Comparison of ENCODE assay signal across 8 cellular contexts in the genomic region with DNA sequence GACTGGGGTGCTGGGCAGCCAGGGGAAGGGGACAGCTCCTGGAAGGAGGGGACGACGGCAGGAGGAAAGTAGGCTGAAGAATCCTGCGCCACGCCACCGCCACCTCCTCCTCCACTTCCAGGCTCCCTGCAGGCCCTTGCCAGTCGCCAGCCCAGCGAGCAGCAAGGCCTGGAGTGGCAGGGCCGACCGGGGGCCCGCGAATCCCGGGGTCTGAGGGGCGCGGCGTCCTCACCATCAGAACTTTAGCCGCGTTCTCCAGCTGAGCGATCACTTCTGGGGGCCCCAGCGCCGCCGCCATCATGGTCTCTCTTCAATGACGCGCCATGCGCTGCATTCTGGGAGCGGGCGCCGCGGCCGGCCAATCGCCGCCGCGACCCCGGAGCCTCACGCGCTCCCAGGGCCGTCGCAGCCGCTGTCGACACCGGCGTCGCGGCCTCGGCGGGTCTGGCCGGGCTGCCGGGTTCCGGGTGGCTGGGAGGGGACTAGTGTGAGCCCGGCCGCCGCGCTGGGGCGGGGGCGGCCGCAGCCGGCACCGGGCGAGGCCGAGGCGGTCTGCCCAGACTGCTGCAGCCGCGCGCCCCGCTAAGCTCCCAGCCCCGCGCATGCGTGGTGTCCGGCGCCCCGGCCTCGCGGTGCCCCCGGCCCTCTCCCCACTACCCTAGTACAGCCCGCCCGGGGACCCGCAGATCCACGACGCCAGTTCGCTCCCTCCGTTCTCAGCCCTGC. TPM values are rescaled to one million over a fixed set of nuclear protein-coding genes. Genes with fewer than 3 reads are reported as not detected.
A peak's percentile ranks its signal among the peaks of the same experiment; 100 is the strongest.
DNase-seq lines count a peak whose midpoint lies in the region; TF ChIP-seq lines count a peak whose summit lies in the region.

A gene (minus strand): TSS at position 309 of the 726 bp plus-strand sequence. CDS start 8 bp downstream, at position 301.

- peaks cover 3% of the 10 kb centered on the region for H3K36me3 Mint-ChIP-seq in type B pancreatic cell

- H3K36me3 ChIP-seq in H7 (replicated peaks; ENCODE audit: control insufficient read depth, insufficient read depth, low read length) (no peaks in the 10 kb centered on the region; the same call in 1 of the 2 replicates), MG63 (peaks cover 15% of the 10 kb centered on the region), cardiac muscle cell (no peaks in the 10 kb centered on the region)

- peak within 1 kb of the TSS; percentile 99 for H3K27ac Mint-ChIP-seq in type B pancreatic cell

- no peaks in the 10 kb centered on the region for H3K27me3 ChIP-seq in H7 (ENCODE audit: control insufficient read depth, insufficient read depth, low read length)
- no peaks in the 10 kb centered on the region for H3K27me3 ChIP-seq in MG63
- H3K27me3 ChIP-seq in cardiac muscle cell = no peaks in the 10 kb centered on the region

- H3K4me1 Mint-ChIP-seq in type B pancreatic cell (ENCODE audit: unreplicated experiment) = peaks cover 13% of the 10 kb centered on the region

- H3K27me3 Mint-ChIP-seq in type B pancreatic cell = no peaks in the 10 kb centered on the region

- peak within 1 kb of the TSS; percentile 98 for H3K27ac ChIP-seq in cardiac muscle cell

- H3K4me1 ChIP-seq in cardiac muscle cell (ENCODE audit: low read depth) = peaks cover 8% of the 10 kb centered on the region

- peak; percentile 54 for DNase-seq in GM04504 (ENCODE audit: low read depth)
- peak; percentile 95 for DNase-seq in H7
- DNase-seq in MG63 = peak; percentile 82
- peak; percentile 4 to 39 for DNase-seq in SW 1271 (lab: John Stamatoyannopoulos, UW)
- DNase-seq in activated naive CD8-positive, alpha-beta T cell treated with anti-CD3 and anti-CD28 coated beads, Interleukin-2, amount 50 U/mL, for 16 hours (ENCODE audit: low read depth, low spot score) = peak; percentile 62
- peak; percentile 86 to 93 for DNase-seq in cardiac muscle cell (ENCODE audit: low read depth in 1 of 2, low spot score in 1 of 2)
- peak; percentile 63 to 97 (median 79) for DNase-seq in posterior cingulate gyrus
- DNase-seq in type B pancreatic cell (ENCODE audit: extremely low spot score, unreplicated experiment) = peak; percentile 86

- H3K9me3 Mint-ChIP-seq in type B pancreatic cell = no peaks in the 10 kb centered on the region

- H3K4me3 ChIP-seq in H7 (ENCODE audit: insufficient read depth, low read depth, low read length) (peak within 1 kb of the TSS; percentile 93), MG63 (peak within 1 kb of the TSS; percentile 98), cardiac muscle cell (peak within 1 kb of the TSS; percentile 92)

- no peak for TF ChIP-seq CTCF in cardiac muscle cell (IDR thresholded peaks at IDR 0.05; ENCODE audit: low read depth, low read length)
- TF ChIP-seq CTCF in type B pancreatic cell (conservative IDR thresholded peaks at IDR 0.05) = no peak

- H3K9me3 ChIP-seq in MG63 (no peaks in the 10 kb centered on the region), cardiac muscle cell (ENCODE audit: low read depth) (no peaks in the 10 kb centered on the region)

- peak within 1 kb of the TSS; percentile 98 for H3K4me3 Mint-ChIP-seq in type B pancreatic cell

- intact Hi-C loops in posterior cingulate gyrus (cut with DNase I) = no loop called here

RNA-seq across cellular contexts. Expression of the gene that starts here (rescaled TPM):
- total RNA-seq in H7 (2014; rRNA removed; shearing (Covaris generic)) = 33.4 and 34.4 TPM in 2 replicates
- total RNA-seq in MG63 (2014; rRNA removed; shearing (Covaris generic); ENCODE audit: low replicate concordance) = 16.7 and 21.7 TPM in 2 replicates
- 133 and 177 TPM in 2 replicates for total RNA-seq in cardiac muscle cell
- 51.8 and 74.0 TPM in 2 replicates for polyA plus RNA-seq in cardiac muscle cell
- total RNA-seq in type B pancreatic cell (ENCODE audit: low replicate concordance) = 17.5 and 23.1 TPM in 2 replicates

Comparison
In these comparisons a context has a peak if more than half of its experiments do, and no peak if none do; other contexts are left out.
1. Peak in every context shown above with its lines: DNase-seq, H3K4me3 ChIP-seq and H3K27ac ChIP-seq.
2. DNase-seq: peak in every context shown above with its lines; median percentile 95 in H7; 90 in cardiac muscle cell; 86 in type B pancreatic cell; 82 in MG63; 79 in posterior cingulate gyrus; 62 in activated naive CD8-positive, alpha-beta T cell treated with anti-CD3 and anti-CD28 coated beads, Interleukin-2, amount 50 U/mL, for 16 hours; 54 in GM04504; 22 in SW 1271.